ENCODE assay signal across 31 cellular contexts in the genomic region with DNA sequence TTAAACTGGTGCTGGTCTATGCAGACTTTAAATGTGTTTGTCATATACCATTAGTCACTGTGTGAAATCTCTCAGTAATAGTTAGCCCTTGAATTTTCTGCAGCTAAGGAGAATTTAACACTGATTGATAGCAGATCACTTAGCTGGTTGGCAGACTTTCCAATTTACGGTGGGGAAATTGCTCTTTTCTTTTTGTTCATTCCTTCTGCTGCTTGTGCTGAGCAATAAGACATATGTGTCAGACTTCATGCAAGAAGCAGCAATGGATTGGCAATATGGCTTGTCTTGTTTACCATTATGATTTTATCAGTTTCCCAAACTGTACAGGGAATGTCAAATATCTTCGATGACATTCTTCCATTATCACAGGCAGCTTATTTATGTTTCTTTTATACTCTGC.
"Had no signal": no experiment of that assay in that cellular context is flagged by ENCODE, and none has a peak within 500 bp of the region (broad histone marks: within the 10 kb centered on the region; RNA-seq: fewer than 3 reads in every experiment).

No MANE protein-coding gene starts in this region.

- H3K4me3 ChIP-seq: coronary artery, dorsolateral prefrontal cortex, esophagus muscularis mucosa, gastrocnemius medialis, heart left ventricle had no signal

- H3K36me3 Mint-ChIP-seq: activated naive CD4-positive, alpha-beta T cell treated with anti-CD3 and anti-CD28 coated beads, Interleukin-2, amount 10 ng/mL, durations not matched to agents 7 days and 5 days; activated naive CD4-positive, alpha-beta T cell treated with anti-CD3 and anti-CD28 coated beads, Interleukin-2, amount 50 U/mL, for 72 hours; activated naive CD8-positive, alpha-beta T cell treated with anti-CD3 and anti-CD28 coated beads, Interleukin-2, amount 10 ng/mL, durations not matched to agents 7 days and 5 days had no signal

- DNase-seq: activated CD4-positive, alpha-beta memory T cell treated with anti-CD3 and anti-CD28 coated beads, Interleukin-2, amount 10 ng/mL, durations not matched to agents 7 days and 5 days; activated CD4-positive, alpha-beta T cell treated with anti-CD3 and anti-CD28 coated beads for 36 hours; activated CD4-positive, alpha-beta T cell treated with anti-CD3 and anti-CD28 coated beads, Interleukin-2, amount 10 ng/mL, durations not matched to agents 7 days and 5 days; activated CD4-positive, alpha-beta T cell treated with anti-CD3 and anti-CD28 coated beads, Interleukin-2, amount 50 U/mL, for 4 hours; activated CD4-positive, CD25-positive, alpha-beta regulatory T cell; activated CD4-positive, CD25-positive, alpha-beta regulatory T cell treated with anti-CD3 and anti-CD28 coated beads, Interleukin-2, amount 50 U/mL, for 72 hours; activated CD8-positive, alpha-beta memory T cell treated with anti-CD3 and anti-CD28 coated beads, Interleukin-2, amount 50 U/mL, for 48 hours; activated gamma-delta T cell; activated naive CD4-positive, alpha-beta T cell; activated naive CD4-positive, alpha-beta T cell treated with anti-CD3 and anti-CD28 coated beads, Interleukin-2, amount 10 ng/mL, durations not matched to agents 7 days and 5 days; activated naive CD8-positive, alpha-beta T cell treated with anti-CD3 and anti-CD28 coated beads, Interleukin-2, amount 10 ng/mL, durations not matched to agents 7 days and 5 days; activated T-cell treated with anti-CD3 and anti-CD28 coated beads for 4 hours; activated T-cell treated with anti-CD3 and anti-CD28 coated beads, Interleukin-2, amount 50 U/mL, for 24 hours; activated T-cell treated with anti-CD3 and anti-CD28 coated beads, Interleukin-2, amount 50 U/mL, for 72 hours; amniotic stem cell; anterior cingulate cortex; brain microvascular endothelial cell; dorsolateral prefrontal cortex; effector memory CD4-positive, alpha-beta T cell; endodermal cell; erythroblast; foreskin keratinocyte; gastrocnemius medialis; glutamatergic neuron; heart left ventricle; T-helper 2 cell had no signal

- H3K27me3 ChIP-seq: brain microvascular endothelial cell, dorsolateral prefrontal cortex, esophagus muscularis mucosa, foreskin keratinocyte, gastrocnemius medialis, heart left ventricle had no signal

- H3K9me3 ChIP-seq: esophagus muscularis mucosa, gastrocnemius medialis, heart left ventricle had no signal

- H3K27ac ChIP-seq: brain microvascular endothelial cell, coronary artery, dorsolateral prefrontal cortex, esophagus muscularis mucosa, foreskin keratinocyte, gastrocnemius medialis, heart left ventricle had no signal

- ATAC-seq: activated CD4-positive, alpha-beta T cell treated with anti-CD3 and anti-CD28 coated beads for 36 hours; activated naive CD4-positive, alpha-beta T cell treated with anti-CD3 and anti-CD28 coated beads, Interleukin-2, amount 50 U/mL, for 72 hours; activated T-cell treated with anti-CD3 and anti-CD28 coated beads, Interleukin-2, amount 50 U/mL, for 72 hours; foreskin keratinocyte; gastrocnemius medialis; heart left ventricle had no signal

- H3K9me3 Mint-ChIP-seq: activated naive CD4-positive, alpha-beta T cell treated with anti-CD3 and anti-CD28 coated beads, Interleukin-2, amount 10 ng/mL, durations not matched to agents 7 days and 5 days; endodermal cell had no signal

- H3K4me1 Mint-ChIP-seq: activated CD4-positive, alpha-beta memory T cell treated with anti-CD3 and anti-CD28 coated beads, Interleukin-2, amount 10 ng/mL, durations not matched to agents 7 days and 5 days; activated CD4-positive, alpha-beta T cell treated with anti-CD3 and anti-CD28 coated beads for 36 hours; activated CD4-positive, alpha-beta T cell treated with anti-CD3 and anti-CD28 coated beads, Interleukin-2, amount 10 ng/mL, durations not matched to agents 7 days and 5 days; activated naive CD4-positive, alpha-beta T cell treated with anti-CD3 and anti-CD28 coated beads, Interleukin-2, amount 10 ng/mL, durations not matched to agents 7 days and 5 days; activated naive CD8-positive, alpha-beta T cell treated with anti-CD3 and anti-CD28 coated beads, Interleukin-2, amount 10 ng/mL, durations not matched to agents 7 days and 5 days; central memory CD8-positive, alpha-beta T cell; endodermal cell had no signal

- H3K4me3 Mint-ChIP-seq: activated CD4-positive, alpha-beta memory T cell treated with anti-CD3 and anti-CD28 coated beads, Interleukin-2, amount 10 ng/mL, durations not matched to agents 7 days and 5 days; activated CD4-positive, alpha-beta T cell treated with anti-CD3 and anti-CD28 coated beads for 36 hours; activated CD4-positive, alpha-beta T cell treated with anti-CD3 and anti-CD28 coated beads, Interleukin-2, amount 10 ng/mL, durations not matched to agents 7 days and 5 days; activated naive CD4-positive, alpha-beta T cell treated with anti-CD3 and anti-CD28 coated beads, Interleukin-2, amount 10 ng/mL, durations not matched to agents 7 days and 5 days; activated naive CD8-positive, alpha-beta T cell treated with anti-CD3 and anti-CD28 coated beads, Interleukin-2, amount 10 ng/mL, durations not matched to agents 7 days and 5 days; activated T-cell treated with anti-CD3 and anti-CD28 coated beads, Interleukin-2, amount 50 U/mL, for 24 hours; activated T-cell treated with anti-CD3 and anti-CD28 coated beads, Interleukin-2, amount 50 U/mL, for 72 hours; central memory CD8-positive, alpha-beta T cell; dendritic cell treated with granulocyte-macrophage colony-stimulating factor and Interleukin-4, amounts not matched to agents 40 ng/mL and 50 ng/mL, for 4 days; endodermal cell had no signal

- H3K27ac Mint-ChIP-seq: activated CD4-positive, alpha-beta memory T cell treated with anti-CD3 and anti-CD28 coated beads, Interleukin-2, amount 10 ng/mL, durations not matched to agents 7 days and 5 days; activated CD4-positive, alpha-beta T cell treated with anti-CD3 and anti-CD28 coated beads for 36 hours; activated CD4-positive, alpha-beta T cell treated with anti-CD3 and anti-CD28 coated beads, Interleukin-2, amount 10 ng/mL, durations not matched to agents 7 days and 5 days; activated naive CD4-positive, alpha-beta T cell treated with anti-CD3 and anti-CD28 coated beads, Interleukin-2, amount 10 ng/mL, durations not matched to agents 7 days and 5 days; activated naive CD4-positive, alpha-beta T cell treated with anti-CD3 and anti-CD28 coated beads, Interleukin-2, amount 50 U/mL, for 72 hours; activated naive CD8-positive, alpha-beta T cell treated with anti-CD3 and anti-CD28 coated beads, Interleukin-2, amount 10 ng/mL, durations not matched to agents 7 days and 5 days; activated T-cell treated with anti-CD3 and anti-CD28 coated beads, Interleukin-2, amount 50 U/mL, for 24 hours; activated T-cell treated with anti-CD3 and anti-CD28 coated beads, Interleukin-2, amount 50 U/mL, for 72 hours; dendritic cell treated with granulocyte-macrophage colony-stimulating factor and Interleukin-4, amounts not matched to agents 40 ng/mL and 50 ng/mL, for 4 days; endodermal cell had no signal

- H3K36me3 ChIP-seq: brain microvascular endothelial cell, esophagus muscularis mucosa, gastrocnemius medialis, heart left ventricle had no signal

- H3K27me3 Mint-ChIP-seq: activated CD4-positive, alpha-beta memory T cell treated with anti-CD3 and anti-CD28 coated beads, Interleukin-2, amount 10 ng/mL, durations not matched to agents 7 days and 5 days; activated CD4-positive, alpha-beta T cell treated with anti-CD3 and anti-CD28 coated beads for 36 hours; activated CD4-positive, alpha-beta T cell treated with anti-CD3 and anti-CD28 coated beads, Interleukin-2, amount 10 ng/mL, durations not matched to agents 7 days and 5 days; activated naive CD4-positive, alpha-beta T cell treated with anti-CD3 and anti-CD28 coated beads, Interleukin-2, amount 10 ng/mL, durations not matched to agents 7 days and 5 days; activated naive CD8-positive, alpha-beta T cell treated with anti-CD3 and anti-CD28 coated beads, Interleukin-2, amount 10 ng/mL, durations not matched to agents 7 days and 5 days; activated T-cell treated with anti-CD3 and anti-CD28 coated beads, Interleukin-2, amount 50 U/mL, for 24 hours; central memory CD8-positive, alpha-beta T cell; dendritic cell treated with granulocyte-macrophage colony-stimulating factor and Interleukin-4, amounts not matched to agents 40 ng/mL and 50 ng/mL, for 4 days had no signal
